8 cellular contexts compared by ENCODE assay signal in the genomic region with DNA sequence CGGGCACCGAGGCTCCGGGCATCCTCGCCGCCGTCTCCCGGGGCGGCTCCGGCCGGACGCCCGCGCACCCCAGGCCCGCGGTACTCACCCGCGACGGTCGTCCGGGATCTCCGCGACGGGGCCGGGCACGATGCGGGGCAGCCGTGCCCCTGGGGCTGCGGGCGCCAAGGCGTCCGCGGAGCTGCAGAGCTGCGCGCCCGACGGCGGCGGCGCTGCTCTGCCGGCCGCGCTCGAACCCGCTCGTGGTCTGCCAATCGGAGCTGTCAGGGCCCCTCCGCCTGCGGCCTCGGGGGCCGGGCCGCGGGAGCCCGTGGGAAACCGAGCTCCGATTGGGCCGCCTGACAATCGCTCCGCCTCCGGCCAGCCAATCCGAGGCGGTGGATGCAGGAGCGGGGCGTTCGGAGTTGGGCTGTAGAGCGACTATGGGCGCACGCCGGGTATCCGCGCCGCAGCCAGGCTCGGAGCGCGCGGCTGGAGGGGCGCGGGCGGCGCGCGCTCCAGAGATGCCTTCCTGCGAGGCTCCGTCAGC.
A peak's percentile ranks its signal among the peaks of the same experiment; 100 is the strongest.
DNase-seq lines count a peak whose midpoint lies in the region; ATAC-seq and TF ChIP-seq lines count a peak whose summit lies in the region.

No MANE protein-coding gene starts in this region.

- no peak overlapping the region for H3K4me3 ChIP-seq in endocrine pancreas (ENCODE audit: control insufficient read depth, insufficient read depth, low read length)

- ATAC-seq in GM19025 (IDR thresholded peaks at IDR 0.05; ENCODE audit: low read depth, unreplicated experiment): peak; percentile 89
- ATAC-seq in HG03354 (IDR thresholded peaks at IDR 0.05; ENCODE audit: poor library complexity, severe bottlenecking, unreplicated experiment): peak; percentile 92

- no peaks in the 10 kb centered on the region for H3K36me3 ChIP-seq in endocrine pancreas (ENCODE audit: control insufficient read depth, insufficient read depth, low read length)

- no peaks in the 10 kb centered on the region for H3K9me3 ChIP-seq in endocrine pancreas (ENCODE audit: control insufficient read depth, low read length)

- DNase-seq in AG09319 (ENCODE audit: extremely low read depth, low read depth) (peak; percentile 11), NCI-H524 (lab: John Stamatoyannopoulos, UW) (peak; percentile 96 to 98), midbrain (lab: John Stamatoyannopoulos, UW) (peak; percentile 97)
- peak; percentile 73 for DNase-seq in activated CD8-positive, alpha-beta memory T cell treated with anti-CD3 and anti-CD28 coated beads, Interleukin-2, amount 50 U/mL, for 1 hour (ENCODE audit: extremely low read depth)
- peak; percentile 88 to 91 for DNase-seq in stimulated activated CD8-positive, alpha-beta memory T cell treated with anti-CD3 and anti-CD28 coated beads, Interleukin-15, amount 100 ng/mL, for 48 hours (ENCODE audit: low read depth in 2 of 2)

- TF ChIP-seq CTCF in AG09319 (IDR thresholded peaks at IDR 0.05; ENCODE audit: low read depth, low read length): no peak

- peak overlapping the region; percentile 65 for H3K9ac ChIP-seq in endocrine pancreas (ENCODE audit: control insufficient read depth, insufficient read depth, low read length)

- H3K27me3 ChIP-seq in endocrine pancreas (ENCODE audit: control insufficient read depth, insufficient read depth, low read length): no peaks in the 10 kb centered on the region

- no peaks in the 10 kb centered on the region for H3K4me1 ChIP-seq in endocrine pancreas (ENCODE audit: control insufficient read depth, insufficient read depth, low read length)

Comparison
In these comparisons a context has a peak if more than half of its experiments do, and no peak if none do; other contexts are left out.
1. DNase-seq: peak in every context shown above with its lines; median percentile 97 in NCI-H524; 97 in midbrain; 90 in stimulated activated CD8-positive, alpha-beta memory T cell treated with anti-CD3 and anti-CD28 coated beads, Interleukin-15, amount 100 ng/mL, for 48 hours; 73 in activated CD8-positive, alpha-beta memory T cell treated with anti-CD3 and anti-CD28 coated beads, Interleukin-2, amount 50 U/mL, for 1 hour; 11 in AG09319.